Comparison of ENCODE assay signal across 8 cellular contexts in the genomic region with DNA sequence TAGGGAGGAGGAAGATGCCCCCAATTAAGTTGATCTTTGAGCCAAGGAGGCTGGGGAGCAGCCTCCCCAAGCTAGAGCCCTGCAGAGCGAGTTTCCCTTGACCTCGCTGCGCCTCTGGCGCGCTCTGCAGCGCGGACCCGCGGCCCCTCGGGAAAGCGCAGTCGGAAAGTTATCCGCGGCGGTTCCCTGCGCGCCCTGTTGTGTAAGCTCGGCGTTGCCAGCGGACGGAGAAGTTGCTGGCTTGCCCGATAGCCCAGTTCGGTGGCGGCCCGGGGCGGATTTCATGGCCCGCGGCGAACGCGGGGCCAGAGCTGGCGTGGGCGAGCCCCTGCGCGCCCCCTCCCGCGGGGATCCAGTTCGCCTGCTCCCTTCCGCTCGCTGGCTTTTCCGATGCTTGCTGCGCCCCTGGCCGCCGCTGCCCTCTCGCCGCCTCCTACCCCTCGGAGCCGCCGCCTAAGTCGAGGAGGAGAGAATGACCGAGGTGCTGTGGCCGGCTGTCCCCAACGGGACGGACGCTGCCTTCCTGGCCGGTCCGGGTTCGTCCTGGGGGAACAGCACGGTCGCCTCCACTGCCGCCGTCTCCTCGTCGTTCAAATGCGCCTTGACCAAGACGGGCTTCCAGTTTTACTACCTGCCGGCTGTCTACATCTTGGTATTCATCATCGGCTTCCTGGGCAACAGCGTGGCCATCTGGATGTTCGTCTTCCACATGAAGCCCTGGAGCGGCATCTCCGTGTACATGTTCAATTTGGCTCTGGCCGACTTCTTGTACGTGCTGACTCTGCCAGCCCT. TPM values are rescaled to one million over a fixed set of nuclear protein-coding genes. Genes with fewer than 3 reads are reported as not detected.
DNase-seq lines count a peak whose midpoint lies in the region; ATAC-seq lines count a peak whose summit lies in the region.

No MANE protein-coding gene starts in this region.

- H3K27me3 ChIP-seq in ectodermal cell (ENCODE audit: control insufficient read depth, insufficient read depth, low read length, poor library complexity, severe bottlenecking) (peaks cover 29% of the 10 kb centered on the region), stomach smooth muscle (ENCODE audit: control insufficient read depth in 1 of 2, insufficient read depth in 2 of 2, low read length in 2 of 2) (peaks cover 7% of the 10 kb centered on the region in 2 donors)

- peaks cover 7% of the 10 kb centered on the region for H3K4me1 ChIP-seq in ectodermal cell (ENCODE audit: control insufficient read depth, insufficient read depth, low read length)
- peaks cover 8% of the 10 kb centered on the region for H3K4me1 ChIP-seq in stomach smooth muscle (ENCODE audit: control insufficient read depth, insufficient read depth, low read length)

- no peaks in the 10 kb centered on the region for H3K9me3 ChIP-seq in SK-N-MC (ENCODE audit: low read depth, low read length)
- H3K9me3 ChIP-seq in ectodermal cell (ENCODE audit: control insufficient read depth, low read length): no peaks in the 10 kb centered on the region
- no peaks in the 10 kb centered on the region for H3K9me3 ChIP-seq in stomach smooth muscle (ENCODE audit: control insufficient read depth in 2 of 2, low read length in 2 of 2)

- no peak overlapping the region for H3K27ac ChIP-seq in SK-N-MC
- H3K27ac ChIP-seq in ectodermal cell (ENCODE audit: insufficient read depth, low read depth, low read length, poor library complexity, severe bottlenecking): peak overlapping the region; percentile 18
- no peak overlapping the region for H3K27ac ChIP-seq in stomach smooth muscle (ENCODE audit: low read length)

- 1% methylated on average over 74 of the region's 74 CpGs for WGBS in ectodermal cell, 2 experiments

- H3K9ac ChIP-seq in SK-N-MC (ENCODE audit: insufficient read length): peak overlapping the region; percentile 61
- peak overlapping the region; percentile 6 to 38 for H3K9ac ChIP-seq in stomach smooth muscle (ENCODE audit: low read length in 2 of 2)

- DNase-seq in DMS53 treated with DMSO at 0.1 percent for 48 hours (lab: John Stamatoyannopoulos, UW; ENCODE audit: unreplicated experiment) (peak; percentile 15), SK-N-MC (ENCODE audit: low read depth, low spot score) (no peak), lung microvascular endothelial cell (ENCODE audit: low read depth in 2 of 2) (peak; percentile 54 to 69), ACHN (no peak)

- in situ Hi-C loops in ACHN (cut with HindIII; ENCODE audit: low pct_ligation_motif_present, low pct_unique_long_range_greater_than_20kb, low sequenced_read_pairs): no loop called here

- ATAC-seq in GM19397 (IDR thresholded peaks at IDR 0.05; ENCODE audit: unreplicated experiment) (peak; percentile 48), HG03442 (IDR thresholded peaks at IDR 0.05; ENCODE audit: unreplicated experiment) (peak; percentile 47)

- peak overlapping the region; percentile 92 for H3K4me3 ChIP-seq in SK-N-MC
- peak overlapping the region; percentile 69 for H3K4me3 ChIP-seq in ectodermal cell (ENCODE audit: insufficient read depth, low read depth, low read length)
- H3K4me3 ChIP-seq in stomach smooth muscle (ENCODE audit: low read length in 2 of 2): peak overlapping the region; percentile 65 to 81

- H3K36me3 ChIP-seq in SK-N-MC (ENCODE audit: insufficient read depth, low read length) (no peaks in the 10 kb centered on the region), ectodermal cell (ENCODE audit: control insufficient read depth, insufficient read depth, low read length) (no peaks in the 10 kb centered on the region), stomach smooth muscle (ENCODE audit: control insufficient read depth in 2 of 2, insufficient read depth in 2 of 2, low read length in 2 of 2) (no peaks in the 10 kb centered on the region)

RNA-seq across cellular contexts. Expression of a gene that starts 0.6 kb away (rescaled TPM):
- polyA plus RNA-seq in ectodermal cell (2013, experiment 1 of 4): 3.8 TPM
- 3.2 TPM for polyA plus RNA-seq in ectodermal cell (2013, experiment 2 of 4)
- 2.9 TPM for polyA plus RNA-seq in ectodermal cell (2013, experiment 3 of 4)
- polyA plus RNA-seq in ectodermal cell (2013, experiment 4 of 4): 3.4 TPM
- total RNA-seq in lung microvascular endothelial cell: under 0.01 and 0.44 TPM in 2 replicates

Comparison
In these comparisons a context has a peak if more than half of its experiments do, and no peak if none do; other contexts are left out.
1. DNase-seq: peak in DMS53 treated with DMSO at 0.1 percent for 48 hours (single experiment) and lung microvascular endothelial cell (2 of 2); none in SK-N-MC (single experiment) and ACHN (single experiment).
2. Peak in every context shown above with its lines, with median percentiles within 50 percentile points of each other: H3K4me3 ChIP-seq.